ENCODE assay signal across 16 cellular contexts in genomic region chr2:128369126-128369555, GRCh38. TPM values are rescaled to one million over a fixed set of nuclear protein-coding genes. Genes with fewer than 3 reads are reported as not detected.
DNase-seq lines count a peak whose midpoint lies in the region; ATAC-seq and TF ChIP-seq lines count a peak whose summit lies in the region.
"Had no signal": no experiment of that assay in that cellular context is flagged by ENCODE, and none has a peak within 500 bp of the region (broad histone marks: within the 10 kb centered on the region; RNA-seq: fewer than 3 reads in every experiment).

No MANE protein-coding gene starts in this region.

- H3K4me2 ChIP-seq in trophoblast cell (ENCODE audit: low read length), result no peak overlapping the region

- no peak overlapping the region for H3K4me3 Mint-ChIP-seq in WTC11
- H3K4me3 Mint-ChIP-seq: activated T-helper 1 cell treated with anti-CD3 and anti-CD28 coated beads, Interleukin-12 subunit alpha, Interleukin-12 subunit beta, Interleukin-2, Interleukin-4 antibody, amounts not matched to agents 30 ng/mL and 10 ng/mL and 1 ng/mL, durations not matched to agents 14 hours and 24 hours and 36 hours; CD4-positive, alpha-beta T cell had no signal

- peak overlapping the region; percentile 52 for H2BK120ac ChIP-seq in trophoblast cell (ENCODE audit: insufficient read depth, low read length, poor library complexity)

- peaks cover 4% of the 10 kb centered on the region for H3K79me2 ChIP-seq in trophoblast cell (ENCODE audit: control insufficient read depth, insufficient read depth, low read length, poor library complexity)

- H3K27ac Mint-ChIP-seq in WTC11, result peak overlapping the region; percentile 66
- H3K27ac Mint-ChIP-seq: activated T-helper 1 cell treated with anti-CD3 and anti-CD28 coated beads, Interleukin-12 subunit alpha, Interleukin-12 subunit beta, Interleukin-2, Interleukin-4 antibody, amounts not matched to agents 30 ng/mL and 10 ng/mL and 1 ng/mL, durations not matched to agents 14 hours and 24 hours and 36 hours; CD4-positive, alpha-beta T cell had no signal

- peaks cover 16% of the 10 kb centered on the region for H3K4me1 ChIP-seq in foreskin keratinocyte
- H3K4me1 ChIP-seq in trophoblast cell (ENCODE audit: control insufficient read depth in 1 of 2, insufficient read depth in 2 of 2, low read length in 2 of 2), result peaks cover 28 to 36% of the 10 kb centered on the region in 2 experiments
- H3K4me1 ChIP-seq: pancreas had no signal

- peak overlapping the region; percentile 67 for H4K91ac ChIP-seq in trophoblast cell (ENCODE audit: low read depth, low read length)

- no peak overlapping the region for H3K4ac ChIP-seq in trophoblast cell (ENCODE audit: low read depth, low read length)

- H3K27ac ChIP-seq in foreskin keratinocyte, result no peak overlapping the region
- H3K27ac ChIP-seq in trophoblast cell (ENCODE audit: low read depth, low read length), result peak overlapping the region; percentile 7
- H3K27ac ChIP-seq: cardiac muscle cell, pancreas, stomach had no signal

- peak; percentile 81 for DNase-seq in H7
- DNase-seq in WTC11 (ENCODE audit: low spot score), result peak; percentile 49
- DNase-seq in foreskin keratinocyte, result peak in 1 of 2 donors; percentile 35
- no peak for DNase-seq in trophoblast cell
- DNase-seq in C1 segment of cervical spinal cord (lab: John Stamatoyannopoulos, UW), result no peak
- DNase-seq: activated CD4-positive, alpha-beta T cell treated with anti-CD3 and anti-CD28 coated beads, Interleukin-2, amount 50 U/mL, for 1 hour; CD4-positive, alpha-beta T cell; left cardiac atrium; T-helper 1 cell had no signal

- H2BK12ac ChIP-seq in trophoblast cell (ENCODE audit: low read length), result peak overlapping the region; percentile 70

- peak overlapping the region; percentile 30 for H3K14ac ChIP-seq in trophoblast cell (ENCODE audit: low read length)

- H3K23ac ChIP-seq in trophoblast cell (ENCODE audit: low read length), result no peak overlapping the region

- H3K36me3 ChIP-seq in H7 (replicated peaks; ENCODE audit: control insufficient read depth, insufficient read depth, low read length), result no peaks in the 10 kb centered on the region
- no peaks in the 10 kb centered on the region for H3K36me3 ChIP-seq in trophoblast cell (ENCODE audit: control insufficient read depth in 1 of 2, insufficient read depth in 2 of 2, low read length in 2 of 2)
- H3K36me3 ChIP-seq: cardiac muscle cell, pancreas, stomach had no signal

- H2BK5ac ChIP-seq in trophoblast cell (ENCODE audit: low read depth, low read length, poor library complexity), result peak overlapping the region; percentile 32

- H3K36me3 Mint-ChIP-seq in WTC11, result no peaks in the 10 kb centered on the region

- TF ChIP-seq CTCF in WTC11 (IDR thresholded peaks at IDR 0.05), result no peak
- no peak for TF ChIP-seq CTCF in foreskin keratinocyte (conservative IDR thresholded peaks at IDR 0.05)

- peaks cover 2% of the 10 kb centered on the region for H3K9me3 ChIP-seq in trophoblast cell (ENCODE audit: insufficient read depth, low read depth, low read length)
- H3K9me3 ChIP-seq: pancreas, stomach had no signal

- peaks cover 39% of the 10 kb centered on the region for H3K79me1 ChIP-seq in trophoblast cell (ENCODE audit: low read length)

- WGBS in trophoblast cell (ENCODE audit: extremely low coverage, insufficient coverage, insufficient read length), result no CpG with 5 or more reads among the region's 12 CpGs

- peaks cover 30% of the 10 kb centered on the region for H3K4me1 Mint-ChIP-seq in WTC11

- H3K18ac ChIP-seq in trophoblast cell (ENCODE audit: low read length), result peak overlapping the region; percentile 8

- H4K12ac ChIP-seq in trophoblast cell (ENCODE audit: low read depth, low read length), result no peak overlapping the region

- H3K9me3 Mint-ChIP-seq in WTC11, result no peaks in the 10 kb centered on the region
- H3K9me3 Mint-ChIP-seq: activated T-helper 1 cell treated with anti-CD3 and anti-CD28 coated beads, Interleukin-12 subunit alpha, Interleukin-12 subunit beta, Interleukin-2, Interleukin-4 antibody, amounts not matched to agents 30 ng/mL and 10 ng/mL and 1 ng/mL, durations not matched to agents 14 hours and 24 hours and 36 hours; CD4-positive, alpha-beta T cell had no signal

- no peaks in the 10 kb centered on the region for H3K27me3 ChIP-seq in H7 (ENCODE audit: control insufficient read depth, insufficient read depth, low read length)
- no peaks in the 10 kb centered on the region for H3K27me3 ChIP-seq in foreskin keratinocyte
- H3K27me3 ChIP-seq in trophoblast cell (ENCODE audit: insufficient read depth, low read length), result no peaks in the 10 kb centered on the region
- H3K27me3 ChIP-seq: cardiac muscle cell, pancreas, stomach had no signal

- H3K9ac ChIP-seq in trophoblast cell (ENCODE audit: low read length), result no peak overlapping the region

- H2AK5ac ChIP-seq in trophoblast cell (ENCODE audit: low read length), result peak overlapping the region; percentile 57

- ATAC-seq in WTC11, result peak; percentile 75
- peak; percentile 20 for ATAC-seq in foreskin keratinocyte
- ATAC-seq in HG03045 (IDR thresholded peaks at IDR 0.05; ENCODE audit: unreplicated experiment), result no peak
- ATAC-seq in HG02970 (IDR thresholded peaks at IDR 0.05; ENCODE audit: low FRiP score, unreplicated experiment), result no peak
- ATAC-seq in HG03159 (IDR thresholded peaks at IDR 0.05; ENCODE audit: unreplicated experiment), result no peak

- POLR2A ChIA-PET in WTC11 (lab: Charles Lee), result no interaction called here

- H4K8ac ChIP-seq in trophoblast cell (ENCODE audit: low read depth, low read length), result peak overlapping the region; percentile 28

- CTCF ChIA-PET in WTC11 (lab: Charles Lee), result interaction anchor here (0.6 kb wide), 1 partner anchor 18 kb away, joined by 5 read pairs; no protein-coding TSS in a partner anchor

- H3K4me3 ChIP-seq in H7 (ENCODE audit: insufficient read depth, low read depth, low read length) (no peak overlapping the region), trophoblast cell (ENCODE audit: low read depth, low read length) (no peak overlapping the region)
- H3K4me3 ChIP-seq: cardiac muscle cell, pancreas, stomach had no signal

- no peaks in the 10 kb centered on the region; the same call in 1 of the 2 replicates for H3K27me3 Mint-ChIP-seq in WTC11 (ENCODE audit: low read depth)
- H3K27me3 Mint-ChIP-seq: CD4-positive, alpha-beta T cell had no signal

- H2AFZ ChIP-seq in trophoblast cell (ENCODE audit: insufficient read depth, low read length, poor library complexity), result no peak overlapping the region

TF ChIP-seq in WTC11, 78 proteins besides CTCF, POLR2A, EP300 and RAD21:
- TF ChIP-seq TEAD1 (CRISPR knock-in tag; IDR thresholded peaks at IDR 0.05) (no peak), SP1 (CRISPR knock-in tag; conservative IDR thresholded peaks at IDR 0.05) (no peak), GTF2I (CRISPR knock-in tag; conservative IDR thresholded peaks at IDR 0.05) (no peak), RORB (CRISPR knock-in tag; IDR thresholded peaks at IDR 0.05) (no peak), HMGA2 (CRISPR knock-in tag; IDR thresholded peaks at IDR 0.05) (no peak), ZNF416 (CRISPR knock-in tag; IDR thresholded peaks at IDR 0.05) (no peak), E2F1 (CRISPR knock-in tag; IDR thresholded peaks at IDR 0.05) (no peak), SOX15 (CRISPR knock-in tag; IDR thresholded peaks at IDR 0.05) (no peak), NR3C1 (CRISPR knock-in tag; conservative IDR thresholded peaks at IDR 0.05; ENCODE audit: low read depth) (no peak), FOXK1 (CRISPR knock-in tag; IDR thresholded peaks at IDR 0.05) (no peak)
- TF ChIP-seq, protein P1, sequence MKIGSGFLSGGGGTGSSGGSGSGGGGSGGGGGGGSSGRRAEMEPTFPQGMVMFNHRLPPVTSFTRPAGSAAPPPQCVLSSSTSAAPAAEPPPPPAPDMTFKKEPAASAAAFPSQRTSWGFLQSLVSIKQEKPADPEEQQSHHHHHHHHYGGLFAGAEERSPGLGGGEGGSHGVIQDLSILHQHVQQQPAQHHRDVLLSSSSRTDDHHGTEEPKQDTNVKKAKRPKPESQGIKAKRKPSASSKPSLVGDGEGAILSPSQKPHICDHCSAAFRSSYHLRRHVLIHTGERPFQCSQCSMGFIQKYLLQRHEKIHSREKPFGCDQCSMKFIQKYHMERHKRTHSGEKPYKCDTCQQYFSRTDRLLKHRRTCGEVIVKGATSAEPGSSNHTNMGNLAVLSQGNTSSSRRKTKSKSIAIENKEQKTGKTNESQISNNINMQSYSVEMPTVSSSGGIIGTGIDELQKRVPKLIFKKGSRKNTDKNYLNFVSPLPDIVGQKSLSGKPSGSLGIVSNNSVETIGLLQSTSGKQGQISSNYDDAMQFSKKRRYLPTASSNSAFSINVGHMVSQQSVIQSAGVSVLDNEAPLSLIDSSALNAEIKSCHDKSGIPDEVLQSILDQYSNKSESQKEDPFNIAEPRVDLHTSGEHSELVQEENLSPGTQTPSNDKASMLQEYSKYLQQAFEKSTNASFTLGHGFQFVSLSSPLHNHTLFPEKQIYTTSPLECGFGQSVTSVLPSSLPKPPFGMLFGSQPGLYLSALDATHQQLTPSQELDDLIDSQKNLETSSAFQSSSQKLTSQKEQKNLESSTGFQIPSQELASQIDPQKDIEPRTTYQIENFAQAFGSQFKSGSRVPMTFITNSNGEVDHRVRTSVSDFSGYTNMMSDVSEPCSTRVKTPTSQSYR (CRISPR knock-in tag; IDR thresholded peaks at IDR 0.05), result no peak
- TF ChIP-seq, protein P2, sequence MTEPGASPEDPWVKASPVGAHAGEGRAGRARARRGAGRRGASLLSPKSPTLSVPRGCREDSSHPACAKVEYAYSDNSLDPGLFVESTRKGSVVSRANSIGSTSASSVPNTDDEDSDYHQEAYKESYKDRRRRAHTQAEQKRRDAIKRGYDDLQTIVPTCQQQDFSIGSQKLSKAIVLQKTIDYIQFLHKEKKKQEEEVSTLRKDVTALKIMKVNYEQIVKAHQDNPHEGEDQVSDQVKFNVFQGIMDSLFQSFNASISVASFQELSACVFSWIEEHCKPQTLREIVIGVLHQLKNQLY (CRISPR knock-in tag; IDR thresholded peaks at IDR 0.05), result no peak

RNA-seq across cellular contexts. Expression of gene HS6ST1, which starts 50.5 kb away (rescaled TPM):
- 76.3 and 102 TPM in 2 replicates for total RNA-seq in H7 (2014; rRNA removed; shearing (Covaris generic))
- total RNA-seq in WTC11 (2021) (50.3 to 55.5 TPM (median 55.1 TPM) in 3 replicates), foreskin keratinocyte (26.6 and 31.3 TPM in 2 replicates)
- 15.8 and 17.9 TPM in 2 replicates for polyA plus RNA-seq in foreskin keratinocyte
- polyA plus RNA-seq in trophoblast cell (2013), result 26.6 and 27.7 TPM in 2 replicates

Comparison
In these comparisons a context has a peak if more than half of its experiments do, and no peak if none do; other contexts are left out.
1. DNase-seq: peak in H7 (single experiment) and WTC11 (single experiment); none in trophoblast cell (0 of 2) and C1 segment of cervical spinal cord (0 of 14).
2. ATAC-seq: peak in WTC11 (single experiment) and foreskin keratinocyte (single experiment); none in HG03045 (single experiment), HG02970 (single experiment) and HG03159 (single experiment).